In genomic region chr10:124616836-124617130, GRCh38 we compare ENCODE assay signal across 21 cellular contexts.
DNase-seq lines count a peak whose midpoint lies in the region; ATAC-seq and TF ChIP-seq lines count a peak whose summit lies in the region.
"Had no signal": no experiment of that assay in that cellular context is flagged by ENCODE, and none has a peak within 500 bp of the region (broad histone marks: within the 10 kb centered on the region; RNA-seq: fewer than 3 reads in every experiment).

No MANE protein-coding gene starts in this region.

- DNase-seq in natural killer cell (no peak), nephron progenitor cell (no peak), T1000 (lab: John Stamatoyannopoulos, UW) (no peak), HPDE6-E6E7 (ENCODE audit: extremely low spot score) (no peak)
- no peak for DNase-seq in natural killer cell treated with Interleukin-12 subunit alpha and Interleukin-12 subunit beta and Interleukin-15 and Interleukin-18, amount 100 ng/mL, for 72 hours (ENCODE audit: low spot score)
- DNase-seq: 8988T; activated naive CD4-positive, alpha-beta T cell treated with anti-CD3 and anti-CD28 coated beads, Interleukin-2, amount 50 U/mL, for 16 hours; amniotic stem cell; effector CD4-positive, alpha-beta T cell; GDM1; kidney; NCI-H446 treated with DMSO at 0.1 percent for 48 hours; NCI-H82; posterior cingulate gyrus; right cardiac atrium; stimulated activated CD4-positive, alpha-beta T cell treated with anti-CD3 and anti-CD28 coated beads, Interleukin-4, amount 100 ng/mL, for 1 hour had no signal

- H3K27me3 Mint-ChIP-seq in natural killer cell (ENCODE audit: low read depth in 2 of 2) (no peaks in the 10 kb centered on the region), nephron progenitor cell (ENCODE audit: low read depth, poor library complexity) (no peaks in the 10 kb centered on the region)
- H3K27me3 Mint-ChIP-seq in natural killer cell treated with Interleukin-12 subunit alpha and Interleukin-12 subunit beta and Interleukin-15 and Interleukin-18, amount 100 ng/mL, for 72 hours = no peaks in the 10 kb centered on the region
- no peaks in the 10 kb centered on the region for H3K27me3 Mint-ChIP-seq in dendritic cell treated with granulocyte-macrophage colony-stimulating factor and Interleukin-4, amounts not matched to agents 40 ng/mL and 50 ng/mL, for 4 days

- H3K27ac Mint-ChIP-seq in natural killer cell (peak overlapping the region; percentile 73 to 88), nephron progenitor cell (peak overlapping the region; percentile 84)
- H3K27ac Mint-ChIP-seq in natural killer cell treated with Interleukin-12 subunit alpha and Interleukin-12 subunit beta and Interleukin-15 and Interleukin-18, amount 100 ng/mL, for 72 hours = no peak overlapping the region
- H3K27ac Mint-ChIP-seq in dendritic cell treated with granulocyte-macrophage colony-stimulating factor and Interleukin-4, amounts not matched to agents 40 ng/mL and 50 ng/mL, for 4 days = peak overlapping the region; percentile 59
- H3K27ac Mint-ChIP-seq: activated T-helper 1 cell treated with anti-CD3 and anti-CD28 coated beads, Interleukin-12 subunit alpha, Interleukin-12 subunit beta, Interleukin-2, Interleukin-4 antibody, amounts not matched to agents 30 ng/mL and 10 ng/mL and 1 ng/mL, durations not matched to agents 14 hours and 24 hours and 36 hours; T-helper 2 cell treated with Interferon-gamma antibody and Interleukin-4, amounts not matched to agents 5 μg/mL and 100 μg/mL, for 36 hours had no signal

- H3K4me3 Mint-ChIP-seq in natural killer cell (peak overlapping the region; percentile 25), nephron progenitor cell (no peak overlapping the region)
- no peak overlapping the region for H3K4me3 Mint-ChIP-seq in natural killer cell treated with Interleukin-12 subunit alpha and Interleukin-12 subunit beta and Interleukin-15 and Interleukin-18, amount 100 ng/mL, for 72 hours
- no peak overlapping the region for H3K4me3 Mint-ChIP-seq in dendritic cell treated with granulocyte-macrophage colony-stimulating factor and Interleukin-4, amounts not matched to agents 40 ng/mL and 50 ng/mL, for 4 days
- H3K4me3 Mint-ChIP-seq: activated T-helper 1 cell treated with anti-CD3 and anti-CD28 coated beads, Interleukin-12 subunit alpha, Interleukin-12 subunit beta, Interleukin-2, Interleukin-4 antibody, amounts not matched to agents 30 ng/mL and 10 ng/mL and 1 ng/mL, durations not matched to agents 14 hours and 24 hours and 36 hours; T-helper 2 cell treated with Interferon-gamma antibody and Interleukin-4, amounts not matched to agents 5 μg/mL and 100 μg/mL, for 36 hours had no signal

- H3K36me3 Mint-ChIP-seq in natural killer cell = no peaks in the 10 kb centered on the region
- H3K36me3 Mint-ChIP-seq in natural killer cell treated with Interleukin-12 subunit alpha and Interleukin-12 subunit beta and Interleukin-15 and Interleukin-18, amount 100 ng/mL, for 72 hours = no peaks in the 10 kb centered on the region
- H3K36me3 Mint-ChIP-seq in dendritic cell treated with granulocyte-macrophage colony-stimulating factor and Interleukin-4, amounts not matched to agents 40 ng/mL and 50 ng/mL, for 4 days (ENCODE audit: low read depth) = peaks cover 47% of the 10 kb centered on the region
- no peaks in the 10 kb centered on the region for H3K36me3 Mint-ChIP-seq in nephron progenitor cell (ENCODE audit: low read depth)

- H3K9me3 Mint-ChIP-seq in natural killer cell (no peaks in the 10 kb centered on the region), nephron progenitor cell (no peaks in the 10 kb centered on the region)
- H3K9me3 Mint-ChIP-seq in natural killer cell treated with Interleukin-12 subunit alpha and Interleukin-12 subunit beta and Interleukin-15 and Interleukin-18, amount 100 ng/mL, for 72 hours = no peaks in the 10 kb centered on the region
- no peaks in the 10 kb centered on the region for H3K9me3 Mint-ChIP-seq in dendritic cell treated with granulocyte-macrophage colony-stimulating factor and Interleukin-4, amounts not matched to agents 40 ng/mL and 50 ng/mL, for 4 days
- H3K9me3 Mint-ChIP-seq: activated T-helper 1 cell treated with anti-CD3 and anti-CD28 coated beads, Interleukin-12 subunit alpha, Interleukin-12 subunit beta, Interleukin-2, Interleukin-4 antibody, amounts not matched to agents 30 ng/mL and 10 ng/mL and 1 ng/mL, durations not matched to agents 14 hours and 24 hours and 36 hours; T-helper 2 cell treated with Interferon-gamma antibody and Interleukin-4, amounts not matched to agents 5 μg/mL and 100 μg/mL, for 36 hours had no signal

- TF ChIP-seq CTCF in natural killer cell (IDR thresholded peaks at IDR 0.05) (no peak), nephron progenitor cell (IDR thresholded peaks at IDR 0.05) (no peak)

- H3K4me1 Mint-ChIP-seq in natural killer cell (peaks cover 42 to 79% of the 10 kb centered on the region in 2 donors), nephron progenitor cell (peaks cover 73% of the 10 kb centered on the region)
- peaks cover 47 to 53% of the 10 kb centered on the region in 2 donors for H3K4me1 Mint-ChIP-seq in natural killer cell treated with Interleukin-12 subunit alpha and Interleukin-12 subunit beta and Interleukin-15 and Interleukin-18, amount 100 ng/mL, for 72 hours (ENCODE audit: low read depth in 2 of 2)
- peaks cover 61% of the 10 kb centered on the region for H3K4me1 Mint-ChIP-seq in dendritic cell treated with granulocyte-macrophage colony-stimulating factor and Interleukin-4, amounts not matched to agents 40 ng/mL and 50 ng/mL, for 4 days (ENCODE audit: low read depth)

- intact Hi-C loops in natural killer cell (cut with micrococcal nuclease) = loop anchor here (2.0 to 5.0 kb wide), 2 partner anchors 124 to 176 kb away; partner anchors contain the start of gene EEF1AKMT2
- intact Hi-C loops in dendritic cell treated with granulocyte-macrophage colony-stimulating factor and Interleukin-4, amounts not matched to agents 40 ng/mL and 50 ng/mL, for 4 days (cut with micrococcal nuclease) = no loop called here

- ATAC-seq in natural killer cell (no peak), GM21737 (IDR thresholded peaks at IDR 0.05; ENCODE audit: unreplicated experiment) (no peak), HG02759 (IDR thresholded peaks at IDR 0.05; ENCODE audit: unreplicated experiment) (no peak)
- no peak for ATAC-seq in natural killer cell treated with Interleukin-12 subunit alpha and Interleukin-12 subunit beta and Interleukin-15 and Interleukin-18, amount 100 ng/mL, for 72 hours
- ATAC-seq: right cardiac atrium had no signal

Comparison
In these comparisons a context has a peak if more than half of its experiments do, and no peak if none do; other contexts are left out.
1. H3K27ac Mint-ChIP-seq: peak in natural killer cell (2 of 2), dendritic cell treated with granulocyte-macrophage colony-stimulating factor and Interleukin-4, amounts not matched to agents 40 ng/mL and 50 ng/mL, for 4 days (single experiment) and nephron progenitor cell (single experiment); none in natural killer cell treated with Interleukin-12 subunit alpha and Interleukin-12 subunit beta and Interleukin-15 and Interleukin-18, amount 100 ng/mL, for 72 hours (0 of 2).